ENCODE assay signal across 8 cellular contexts in genomic region chr17:47946929-47947397, GRCh38. TPM values are rescaled to one million over a fixed set of nuclear protein-coding genes. Genes with fewer than 3 reads are reported as not detected.
A peak's percentile ranks its signal among the peaks of the same experiment; 100 is the strongest.
DNase-seq lines count a peak whose midpoint lies in the region; ATAC-seq, FAIRE-seq and TF ChIP-seq lines count a peak whose summit lies in the region.

No MANE protein-coding gene starts in this region.

- H3K27me3 ChIP-seq in bronchial epithelial cell (ENCODE audit: control insufficient read depth, insufficient read depth, low read length) (no peaks in the 10 kb centered on the region), kidney epithelial cell (ENCODE audit: control insufficient read depth, insufficient read depth, low read length) (no peaks in the 10 kb centered on the region)

- peak; percentile 78 for TF ChIP-seq CTCF in bronchial epithelial cell (IDR thresholded peaks at IDR 0.05; ENCODE audit: insufficient read depth, low read length, severe bottlenecking)
- TF ChIP-seq CTCF in kidney epithelial cell (IDR thresholded peaks at IDR 0.05; ENCODE audit: insufficient read depth, low read length, poor library complexity, severe bottlenecking) = peak; percentile 90

- peaks cover 20% of the 10 kb centered on the region for H3K36me3 ChIP-seq in bronchial epithelial cell (ENCODE audit: control insufficient read depth, insufficient read depth, low read length)
- no peaks in the 10 kb centered on the region for H3K36me3 ChIP-seq in kidney epithelial cell (ENCODE audit: control insufficient read depth, insufficient read depth, low read length)

- ATAC-seq in HG03045 (IDR thresholded peaks at IDR 0.05; ENCODE audit: unreplicated experiment) (peak; percentile 48), GM21526 (IDR thresholded peaks at IDR 0.05; ENCODE audit: low FRiP score, unreplicated experiment) (no peak)

- FAIRE-seq in bronchial epithelial cell (lab: Jason Lieb, UNC) = no peak

- DNase-seq in EL = peak; percentile 81
- DNase-seq in NCI-H2227 (lab: John Stamatoyannopoulos, UW; ENCODE audit: unreplicated experiment) = peak; percentile 75
- peak; percentile 55 for DNase-seq in activated CD4-positive, CD25-positive, alpha-beta regulatory T cell treated with anti-CD3 and anti-CD28 coated beads, Interleukin-2, amount 50 U/mL, for 16 hours (ENCODE audit: low read depth, low spot score)
- peak; percentile 93 for DNase-seq in bronchial epithelial cell (ENCODE audit: low read depth)
- peak; percentile 71 for DNase-seq in kidney epithelial cell (ENCODE audit: low read depth)
- peak; percentile 82 to 85 for DNase-seq in stimulated activated CD4-positive, alpha-beta T cell treated with anti-CD3 and anti-CD28 coated beads, Interleukin-2, amount 100 ng/mL, for 24 hours

- H3K4me3 ChIP-seq in bronchial epithelial cell (ENCODE audit: low read depth, low read length) (no peak overlapping the region), kidney epithelial cell (ENCODE audit: low read depth, low read length) (no peak overlapping the region)

RNA-seq across cellular contexts. Expression of gene PNPO, which starts 5.6 kb away (rescaled TPM):
- total RNA-seq in bronchial epithelial cell (23.7 and 25.3 TPM in 2 replicates), kidney epithelial cell (39.7 and 43.5 TPM in 2 replicates)

RNA-seq across cellular contexts. Expression of gene PRR15L, which starts 10.7 kb away (rescaled TPM):
- total RNA-seq in bronchial epithelial cell = 1.6 and 9.1 TPM in 2 replicates
- 0.27 and 0.92 TPM in 2 replicates for total RNA-seq in kidney epithelial cell

RNA-seq across cellular contexts. Expression of gene CDK5RAP3, which starts 23.9 kb away (rescaled TPM):
- total RNA-seq in bronchial epithelial cell (77.1 and 89.8 TPM in 2 replicates), kidney epithelial cell (95.1 and 110 TPM in 2 replicates)

RNA-seq across cellular contexts. Expression of gene SP2, which starts 50.9 kb away (rescaled TPM):
- total RNA-seq in bronchial epithelial cell (1.1 and 1.7 TPM in 2 replicates), kidney epithelial cell (2.2 and 5.1 TPM in 2 replicates)
